15 cellular contexts compared by ENCODE assay signal in genomic region chr20:49394757-49395156, GRCh38.
"Had no signal": no experiment of that assay in that cellular context is flagged by ENCODE, and none has a peak within 500 bp of the region (broad histone marks: within the 10 kb centered on the region; RNA-seq: fewer than 3 reads in every experiment).

No MANE protein-coding gene starts in this region.

- H3K36me3 ChIP-seq: brain microvascular endothelial cell, colonic mucosa, ovary, upper lobe of right lung had no signal

- H3K9me3 ChIP-seq: colonic mucosa, ovary, upper lobe of right lung had no signal

- H3K27me3 ChIP-seq: colonic mucosa, ovary, upper lobe of right lung had no signal

- H3K4me1 ChIP-seq: colonic mucosa, upper lobe of right lung had no signal

- H3K27ac ChIP-seq: brain microvascular endothelial cell, colonic mucosa, ovary, upper lobe of right lung had no signal

- DNase-seq: activated CD4-positive, alpha-beta T cell treated with anti-CD3 and anti-CD28 coated beads, Interleukin-2, amount 10 ng/mL, durations not matched to agents 7 days and 5 days; activated CD4-positive, CD25-positive, alpha-beta regulatory T cell; activated CD8-positive, alpha-beta T cell treated with anti-CD3 and anti-CD28 coated beads, Interleukin-2, amount 10 ng/mL, durations not matched to agents 7 days and 5 days; activated naive CD4-positive, alpha-beta T cell treated with anti-CD3 and anti-CD28 coated beads for 36 hours; activated T-cell treated with anti-CD3 and anti-CD28 coated beads, Interleukin-2, amount 50 U/mL, for 24 hours; central memory CD4-positive, alpha-beta T cell; colonic mucosa; mesendoderm; SIG-M5; stimulated activated CD4-positive, alpha-beta T cell treated with anti-CD3 and anti-CD28 coated beads, Interleukin-2, amount 100 ng/mL, for 24 hours; stimulated activated naive CD8-positive, alpha-beta T cell treated with anti-CD3 and anti-CD28 coated beads, Interleukin-15, Interleukin-2, amounts not matched to agents 100 U/mL and 50 U/mL, for 24 hours; T1000; upper lobe of right lung had no signal

- H3K4me3 ChIP-seq: colonic mucosa, ovary, upper lobe of right lung had no signal

- ATAC-seq: activated CD8-positive, alpha-beta T cell treated with anti-CD3 and anti-CD28 coated beads, Interleukin-2, amount 10 ng/mL, durations not matched to agents 7 days and 5 days; stimulated activated naive CD8-positive, alpha-beta T cell treated with anti-CD3 and anti-CD28 coated beads, Interleukin-15, Interleukin-2, amounts not matched to agents 100 U/mL and 50 U/mL, for 24 hours; upper lobe of right lung had no signal
